In the genomic region with DNA sequence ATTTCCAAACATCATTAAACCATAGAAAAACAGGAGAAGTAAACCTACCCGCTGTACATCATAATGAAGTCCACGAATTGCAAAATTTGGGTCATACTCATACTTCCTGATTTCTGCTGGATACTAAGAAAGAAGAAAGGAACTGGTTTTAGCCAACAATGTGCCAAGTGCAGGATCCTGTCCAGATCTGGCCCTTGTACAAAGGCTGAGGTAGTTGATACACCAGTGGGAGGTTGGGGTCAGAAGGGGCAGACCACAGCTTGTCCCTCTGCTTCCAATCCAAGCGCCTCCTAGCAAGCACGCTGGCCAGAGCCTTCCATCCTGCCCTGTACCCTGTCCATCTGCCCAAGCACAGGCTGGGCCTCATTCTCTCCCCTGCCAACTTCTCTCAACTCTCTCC, we compare ENCODE assay signal across 12 cellular contexts. TPM values are rescaled to one million over a fixed set of nuclear protein-coding genes. Genes with fewer than 3 reads are reported as not detected.
DNase-seq lines count a peak whose midpoint lies in the region; ATAC-seq and TF ChIP-seq lines count a peak whose summit lies in the region.
"Had no signal": no experiment of that assay in that cellular context is flagged by ENCODE, and none has a peak within 500 bp of the region (broad histone marks: within the 10 kb centered on the region; RNA-seq: fewer than 3 reads in every experiment).

No MANE protein-coding gene starts in this region.

- DNase-seq in MG63: peak; percentile 78
- peak; percentile 87 for DNase-seq in fibroblast of pulmonary artery (ENCODE audit: low read depth)
- DNase-seq in tibial artery: no peak
- no peak for DNase-seq in HEK293T (ENCODE audit: extremely low spot score)
- DNase-seq in NCI-H2196 (lab: John Stamatoyannopoulos, UW; ENCODE audit: unreplicated experiment): no peak
- no peak for DNase-seq in SK-N-DZ (ENCODE audit: low spot score)
- DNase-seq: activated effector memory CD4-positive, alpha-beta T cell treated with Interleukin-2 at 50 U/mL for 16 hours; effector memory CD4-positive, alpha-beta T cell; heart left ventricle had no signal

- TF ChIP-seq CTCF in fibroblast of pulmonary artery (IDR thresholded peaks at IDR 0.05; ENCODE audit: low read length, missing control alignments) (no peak), tibial artery (IDR thresholded peaks at IDR 0.05) (no peak)

- POLR2A ChIA-PET in HEK293T (lab: Yijun Ruan, JAX): no interaction called here

- no peaks in the 10 kb centered on the region for H3K27me3 ChIP-seq in MG63
- H3K27me3 ChIP-seq in tibial artery: no peaks in the 10 kb centered on the region
- H3K27me3 ChIP-seq: heart left ventricle had no signal

- H3K36me3 ChIP-seq in MG63: peaks cover 43% of the 10 kb centered on the region
- H3K36me3 ChIP-seq in tibial artery: peaks cover 0 to 24% (median 13%) of the 10 kb centered on the region in 3 donors
- H3K36me3 ChIP-seq: heart left ventricle had no signal

- no peak overlapping the region for H3K4me3 ChIP-seq in MG63
- H3K4me3 ChIP-seq in fibroblast of pulmonary artery (replicated peaks; ENCODE audit: low read depth, low read length): no peak overlapping the region
- no peak overlapping the region for H3K4me3 ChIP-seq in tibial artery
- H3K4me3 ChIP-seq: heart left ventricle, smooth muscle cell had no signal

- H3K4me1 ChIP-seq in tibial artery: peaks cover 0 to 83% (median 57%) of the 10 kb centered on the region in 4 donors

- CTCF ChIA-PET in HEK293T (lab: Yijun Ruan, JAX): no interaction called here

- H3K9me3 ChIP-seq in MG63: no peaks in the 10 kb centered on the region
- H3K9me3 ChIP-seq in tibial artery: no peaks in the 10 kb centered on the region
- H3K9me3 ChIP-seq: heart left ventricle had no signal

- peak; percentile 63 for ATAC-seq in SK-N-SH treated with all-trans-retinoic acid at 6 μM for 48 hours
- no peak for ATAC-seq in GM18502 (IDR thresholded peaks at IDR 0.05; ENCODE audit: poor library complexity, unreplicated experiment)

- H3K27ac ChIP-seq in tibial artery: peak overlapping the region; percentile 19 to 76

- intact Hi-C loops in tibial artery (cut with DNase I; ENCODE audit: low total_unique reads): no loop called here

TF ChIP-seq in SK-N-SH treated with all-trans-retinoic acid at 6 μM for 48 hours, 23 proteins besides CTCF, POLR2A, EP300 and RAD21:
- TF ChIP-seq TSHZ2 (CRISPR knock-in tag; IDR thresholded peaks at IDR 0.05) (no peak), ISL1 (CRISPR knock-in tag; IDR thresholded peaks at IDR 0.05) (peak; percentile 36)

TF ChIP-seq in HEK293T, 16 proteins besides CTCF, POLR2A, EP300 and RAD21:
- TF ChIP-seq, protein P1, sequence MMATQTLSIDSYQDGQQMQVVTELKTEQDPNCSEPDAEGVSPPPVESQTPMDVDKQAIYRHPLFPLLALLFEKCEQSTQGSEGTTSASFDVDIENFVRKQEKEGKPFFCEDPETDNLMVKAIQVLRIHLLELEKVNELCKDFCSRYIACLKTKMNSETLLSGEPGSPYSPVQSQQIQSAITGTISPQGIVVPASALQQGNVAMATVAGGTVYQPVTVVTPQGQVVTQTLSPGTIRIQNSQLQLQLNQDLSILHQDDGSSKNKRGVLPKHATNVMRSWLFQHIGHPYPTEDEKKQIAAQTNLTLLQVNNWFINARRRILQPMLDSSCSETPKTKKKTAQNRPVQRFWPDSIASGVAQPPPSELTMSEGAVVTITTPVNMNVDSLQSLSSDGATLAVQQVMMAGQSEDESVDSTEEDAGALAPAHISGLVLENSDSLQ (IDR thresholded peaks at IDR 0.05): no peak

RNA-seq across cellular contexts. Expression of gene NT5DC3, which starts 34.2 kb away (rescaled TPM):
- 10.9 and 11.8 TPM in 2 replicates for total RNA-seq in MG63 (2014; rRNA removed; shearing (Covaris generic); ENCODE audit: low replicate concordance)
- polyA plus RNA-seq in SK-N-DZ (2014; cell fraction: cytosol; rRNA removed): 10.6 and 12.0 TPM in 2 replicates
- polyA plus RNA-seq in SK-N-DZ (2014; cell fraction: nucleus; rRNA removed): 14.7 and 25.0 TPM in 2 replicates

Comparison
In these comparisons a context has a peak if more than half of its experiments do, and no peak if none do; other contexts are left out.
1. DNase-seq: peak in MG63 (single experiment) and fibroblast of pulmonary artery (single experiment); none in tibial artery (0 of 2), HEK293T (single experiment), NCI-H2196 (single experiment) and SK-N-DZ (single experiment).